In genomic region chr5:117504245-117504644, GRCh38 we compare ENCODE assay signal across 1 cellular context.
TF ChIP-seq lines count a peak whose summit lies in the region.

No MANE protein-coding gene starts in this region.

TF ChIP-seq in H1, 55 proteins besides CTCF, POLR2A, EP300 and RAD21 (continued from another document):
- TF ChIP-seq CHD7 (IDR thresholded peaks at IDR 0.05; ENCODE audit: insufficient replicate concordance, low read length) (no peak), NANOG (IDR thresholded peaks at IDR 0.05; ENCODE audit: insufficient read depth, low read depth, low read length, poor library complexity, severe bottlenecking) (no peak), RFX5 (IDR thresholded peaks at IDR 0.05; ENCODE audit: borderline replicate concordance, low read depth, low read length) (no peak), KDM1A (IDR thresholded peaks at IDR 0.05; ENCODE audit: borderline replicate concordance, low read length) (no peak), CREB1 (IDR thresholded peaks at IDR 0.05) (no peak), TCF12 (IDR thresholded peaks at IDR 0.05; ENCODE audit: low read depth, low read length) (no peak), ASH2L (IDR thresholded peaks at IDR 0.05; ENCODE audit: low read length) (no peak)
